Comparison of ENCODE assay signal across 8 cellular contexts in genomic region chr2:96870631-96871255, GRCh38. TPM values are rescaled to one million over a fixed set of nuclear protein-coding genes. Genes with fewer than 3 reads are reported as not detected.
DNase-seq lines count a peak whose midpoint lies in the region; ATAC-seq and TF ChIP-seq lines count a peak whose summit lies in the region.

No MANE protein-coding gene starts in this region.

- CTCF ChIA-PET in activated CD4-positive, alpha-beta memory T cell treated with anti-CD3 and anti-CD28 coated beads for 36 hours (lab: Charles Lee) = interaction anchor here (1.2 to 8.3 kb wide), 4 partner anchors 13 to 243 kb away, joined by 3 to 72 read pairs (median 9); partner anchors contain the start of genes ANKRD36 and ANKRD39

- peaks cover 2 to 10% of the 10 kb centered on the region in 2 donors for H3K36me3 ChIP-seq in muscle layer of duodenum (ENCODE audit: control insufficient read depth in 1 of 2, insufficient read depth in 2 of 2, low read length in 2 of 2)
- peaks cover 3% of the 10 kb centered on the region in 2 donors for H3K36me3 ChIP-seq in thyroid gland

- 29 to 30% methylated on average over 9 to 13 of the region's 13 CpGs for WGBS in thyroid gland, 2 donors

- intact Hi-C loops in Right ventricle myocardium superior (cut with DNase I) = no loop called here
- intact Hi-C loops in cardiac septum (cut with DNase I) = no loop called here
- intact Hi-C loops in activated CD4-positive, alpha-beta memory T cell treated with anti-CD3 and anti-CD28 coated beads for 36 hours (cut with micrococcal nuclease) = loop anchor here (2.0 to 5.0 kb wide), 2 partner anchors 42 to 92 kb away; no protein-coding TSS in a partner anchor
- intact Hi-C loops in thyroid gland (cut with DNase I) = no loop called here

- H3K27ac ChIP-seq in muscle layer of duodenum (ENCODE audit: low read length) = peak overlapping the region; percentile 29
- peak overlapping the region; percentile 92 to 97 (median 93) for H3K27ac ChIP-seq in thyroid gland

- H3K27me3 ChIP-seq in muscle layer of duodenum (ENCODE audit: low read depth, low read length) (no peaks in the 10 kb centered on the region), thyroid gland (no peaks in the 10 kb centered on the region)

- H3K36me3 Mint-ChIP-seq in activated CD4-positive, alpha-beta memory T cell treated with anti-CD3 and anti-CD28 coated beads for 36 hours = no peaks in the 10 kb centered on the region
- H3K36me3 Mint-ChIP-seq in effector memory CD8-positive, alpha-beta T cell (ENCODE audit: insufficient read depth) = peaks cover 24% of the 10 kb centered on the region

- no peak for ATAC-seq in Right ventricle myocardium superior (ENCODE audit: poor library complexity)
- ATAC-seq in effector memory CD8-positive, alpha-beta T cell (replicated peaks) = peak; percentile 76
- no peak for ATAC-seq in HG03469 (IDR thresholded peaks at IDR 0.05; ENCODE audit: unreplicated experiment)
- no peak for ATAC-seq in HG02798 (IDR thresholded peaks at IDR 0.05; ENCODE audit: poor library complexity, unreplicated experiment)

- peak overlapping the region; percentile 49 for H3K27ac Mint-ChIP-seq in activated CD4-positive, alpha-beta memory T cell treated with anti-CD3 and anti-CD28 coated beads for 36 hours
- H3K27ac Mint-ChIP-seq in effector memory CD8-positive, alpha-beta T cell = peak overlapping the region; percentile 38 to 90

- H3K9me3 ChIP-seq in muscle layer of duodenum (ENCODE audit: control insufficient read depth in 1 of 2, low read length in 2 of 2) = no peaks in the 10 kb centered on the region
- H3K9me3 ChIP-seq in thyroid gland = no peaks in the 10 kb centered on the region

- H3K4me3 Mint-ChIP-seq in activated CD4-positive, alpha-beta memory T cell treated with anti-CD3 and anti-CD28 coated beads for 36 hours = peak overlapping the region; percentile 74
- peak overlapping the region; percentile 83 to 88 for H3K4me3 Mint-ChIP-seq in effector memory CD8-positive, alpha-beta T cell

- no peak for TF ChIP-seq CTCF in thyroid gland (IDR thresholded peaks at IDR 0.05)

- peak overlapping the region; percentile 50 to 85 for H3K4me3 ChIP-seq in muscle layer of duodenum (ENCODE audit: low read depth in 1 of 2, low read length in 2 of 2)
- H3K4me3 ChIP-seq in thyroid gland (replicated peaks in 1 of 3) = peak overlapping the region in 2 of 3 donors; percentile 99 to 100

- no peaks in the 10 kb centered on the region for H3K9me3 Mint-ChIP-seq in activated CD4-positive, alpha-beta memory T cell treated with anti-CD3 and anti-CD28 coated beads for 36 hours
- H3K9me3 Mint-ChIP-seq in effector memory CD8-positive, alpha-beta T cell = no peaks in the 10 kb centered on the region

- peak in 1 of 2 donors; percentile 15 for TF ChIP-seq POLR2A in thyroid gland (IDR thresholded peaks at IDR 0.05)

- H3K27me3 Mint-ChIP-seq in activated CD4-positive, alpha-beta memory T cell treated with anti-CD3 and anti-CD28 coated beads for 36 hours = peaks cover 2% of the 10 kb centered on the region
- no peaks in the 10 kb centered on the region for H3K27me3 Mint-ChIP-seq in effector memory CD8-positive, alpha-beta T cell

- DNase-seq in Right ventricle myocardium superior (peak; percentile 74), cardiac septum (ENCODE audit: low spot score) (no peak), thyroid gland (peak; percentile 59 to 65)
- DNase-seq in activated CD4-positive, alpha-beta memory T cell treated with anti-CD3 and anti-CD28 coated beads for 36 hours = peak; percentile 75
- peak; percentile 69 to 70 (median 70) for DNase-seq in effector memory CD8-positive, alpha-beta T cell

- peaks cover 52% of the 10 kb centered on the region for H3K4me1 Mint-ChIP-seq in activated CD4-positive, alpha-beta memory T cell treated with anti-CD3 and anti-CD28 coated beads for 36 hours (ENCODE audit: low read depth)
- peaks cover 19 to 31% of the 10 kb centered on the region in 2 donors for H3K4me1 Mint-ChIP-seq in effector memory CD8-positive, alpha-beta T cell (ENCODE audit: low read depth in 2 of 2)

- H3K4me1 ChIP-seq in muscle layer of duodenum (ENCODE audit: control insufficient read depth in 1 of 2, insufficient read depth in 2 of 2, low read length in 2 of 2) (peaks cover 24 to 54% of the 10 kb centered on the region in 2 donors), thyroid gland (peaks cover 11 to 47% of the 10 kb centered on the region in 2 donors)

- POLR2A ChIA-PET in activated CD4-positive, alpha-beta memory T cell treated with anti-CD3 and anti-CD28 coated beads for 36 hours (lab: Charles Lee) = interaction anchor here (1.3 kb wide), 1 partner anchor 13 kb away, joined by 6 read pairs; the partner anchor contains the start of gene ANKRD39

RNA-seq across cellular contexts. Expression of gene SEMA4C, which starts 0.9 kb away (rescaled TPM):
- total RNA-seq in Right ventricle myocardium superior (18.2 TPM), cardiac septum (25.6 TPM), thyroid gland (10 to 100 TPM; 14.5 to 21.7 (median 19.3) TPM)
- 10 to 100 TPM; 13.9 to 18.8 TPM for total RNA-seq in activated CD4-positive, alpha-beta memory T cell treated with anti-CD3 and anti-CD28 coated beads for 36 hours

RNA-seq across cellular contexts. Expression of gene ANKRD39, which starts 12.9 kb away (rescaled TPM):
- total RNA-seq in Right ventricle myocardium superior (14.6 TPM), cardiac septum (15.2 TPM), thyroid gland (10 to 100 TPM; 11.6 to 25.7 (median 14.1) TPM)
- total RNA-seq in activated CD4-positive, alpha-beta memory T cell treated with anti-CD3 and anti-CD28 coated beads for 36 hours = 10 to 100 TPM; 29.0 to 35.1 TPM

RNA-seq across cellular contexts. Expression of gene ANKRD23, which starts 26.9 kb away (rescaled TPM):
- 10.6 TPM for total RNA-seq in Right ventricle myocardium superior
- 10.6 TPM for total RNA-seq in cardiac septum
- total RNA-seq in activated CD4-positive, alpha-beta memory T cell treated with anti-CD3 and anti-CD28 coated beads for 36 hours = 1 to 10 TPM; 5.8 to 7.6 TPM
- total RNA-seq in thyroid gland = 1 to 10 TPM; 3.0 to 8.2 (median 3.2) TPM

RNA-seq across cellular contexts. Expression of gene CNNM3, which starts 54.7 kb away (rescaled TPM):
- 13.5 TPM for total RNA-seq in Right ventricle myocardium superior
- total RNA-seq in cardiac septum = 10.7 TPM
- 10 to 100 TPM; 16.3 to 22.2 TPM for total RNA-seq in activated CD4-positive, alpha-beta memory T cell treated with anti-CD3 and anti-CD28 coated beads for 36 hours
- 10 to 100 TPM; 18.2 to 22.8 (median 20.4) TPM for total RNA-seq in thyroid gland
